17 cellular contexts compared by ENCODE assay signal in the genomic region with DNA sequence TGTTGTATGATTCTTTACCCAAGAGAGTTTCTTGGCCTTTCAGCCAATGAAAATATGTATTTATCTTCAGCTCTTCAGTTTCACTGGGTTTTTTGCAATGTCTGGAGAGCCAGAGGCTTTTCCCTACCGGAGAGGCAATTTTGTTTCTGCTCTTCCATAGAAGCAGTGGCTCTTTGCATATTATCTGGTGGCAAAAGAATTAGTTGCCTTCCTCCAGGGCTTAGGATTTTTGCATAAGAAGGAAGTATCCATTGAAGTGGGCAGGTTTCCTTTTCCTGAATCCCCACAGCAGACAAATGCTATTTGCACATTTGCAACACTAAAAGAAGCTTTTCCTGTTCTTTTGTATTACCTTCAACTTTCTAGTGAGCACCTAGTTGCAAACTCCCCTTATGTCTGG.
DNase-seq lines count a peak whose midpoint lies in the region; ATAC-seq, FAIRE-seq and TF ChIP-seq lines count a peak whose summit lies in the region.
"Had no signal": no experiment of that assay in that cellular context is flagged by ENCODE, and none has a peak within 500 bp of the region (broad histone marks: within the 10 kb centered on the region; RNA-seq: fewer than 3 reads in every experiment).

No MANE protein-coding gene starts in this region.

- H3K27ac ChIP-seq in 22Rv1, result peak overlapping the region; percentile 66
- H3K27ac ChIP-seq in HUES48 (ENCODE audit: low read depth, low read length), result peak overlapping the region; percentile 98
- peak overlapping the region; percentile 48; the same call in 1 of the 2 replicates for H3K27ac ChIP-seq in H1 (ENCODE audit: low read depth, low read length)
- peak overlapping the region; percentile 43 for H3K27ac ChIP-seq in iPS-20b (ENCODE audit: low read length)
- H3K27ac ChIP-seq: GM23248 had no signal

- FAIRE-seq in H1 (lab: Jason Lieb, UNC), result peak; percentile 92

- H3K9ac ChIP-seq in HUES48 (ENCODE audit: low read depth, low read length) (peak overlapping the region; percentile 59), H1 (replicated peaks in 1 of 4; ENCODE audit: extremely low read depth in 1 of 4, low read depth in 3 of 4, low read length in 3 of 4) (no peak overlapping the region; a peak in 2 of 7 replicates), iPS-20b (ENCODE audit: low read depth, low read length) (peak overlapping the region; percentile 69)
- H3K9ac ChIP-seq: GM23248 had no signal

- 0 out of 4 replicates have a peak, but pooled peaks of 1 of the 2 experiments have one; percentile 4 for TF ChIP-seq RAD21 in H1 (IDR thresholded peaks at IDR 0.05 in 1 of 2, conservative IDR thresholded peaks at IDR 0.05 in 1 of 2; ENCODE audit: low read depth in 2 of 2, low read length in 2 of 2)

- peak overlapping the region; percentile 87 for H3K4ac ChIP-seq in H1 (replicated peaks; ENCODE audit: insufficient read length, low read depth, low read length)

- no peak overlapping the region for H2AFZ ChIP-seq in H1 (ENCODE audit: low read length)
- H2AFZ ChIP-seq: GM23248 had no signal

- TF ChIP-seq CTCF in 22Rv1 (IDR thresholded peaks at IDR 0.05) (no peak), H1 (IDR thresholded peaks at IDR 0.05; ENCODE audit: control extremely low read depth in 1 of 3, insufficient read depth in 1 of 3, low read depth in 1 of 3, low read length in 3 of 3) (no peak)

- no peaks in the 10 kb centered on the region for H3K79me1 ChIP-seq in H1 (ENCODE audit: low read depth, low read length)

- H2BK5ac ChIP-seq in H1 (ENCODE audit: low read depth, low read length), result peak overlapping the region; percentile 100

- H3K23ac ChIP-seq in H1 (ENCODE audit: insufficient read length), result no peak overlapping the region

- H2BK120ac ChIP-seq in H1 (replicated peaks; ENCODE audit: low read depth, low read length), result peak overlapping the region; percentile 100

- no peaks in the 10 kb centered on the region for H3K79me2 ChIP-seq in H1 (ENCODE audit: control insufficient read depth in 1 of 2, insufficient read depth in 2 of 2, low read length in 2 of 2)

- H4K5ac ChIP-seq in H1 (ENCODE audit: insufficient read length, low read depth, low read length), result peak overlapping the region; percentile 77

- ATAC-seq in GM18873 (IDR thresholded peaks at IDR 0.05; ENCODE audit: low FRiP score, unreplicated experiment), result no peak

- TF ChIP-seq POLR2A in H1 (IDR thresholded peaks at IDR 0.05; ENCODE audit: control extremely low read depth in 1 of 2, low read depth in 2 of 2, low read length in 2 of 2), result no peak

- H3K4me2 ChIP-seq in H1 (ENCODE audit: insufficient read depth in 1 of 2, low read depth in 2 of 2, low read length in 2 of 2), result peak overlapping the region; percentile 45 to 71

- peak overlapping the region; percentile 84; the same call in 1 of the 2 replicates for H2BK12ac ChIP-seq in H1 (ENCODE audit: low read depth, low read length)

- peak overlapping the region; percentile 22; the same call in 1 of the 2 replicates for H3K4me3 ChIP-seq in HUES48 (ENCODE audit: low read depth, low read length)
- peak overlapping the region in 1 of 4 experiments; percentile 38; a peak in 1 of 8 replicates for H3K4me3 ChIP-seq in H1 (ENCODE audit: extremely low read depth in 1 of 4, insufficient read depth in 2 of 4, low read depth in 3 of 4, low read length in 4 of 4)
- H3K4me3 ChIP-seq in iPS-20b (ENCODE audit: low read length), result peak overlapping the region; percentile 40; the same call in 1 of the 2 replicates
- H3K4me3 ChIP-seq: GM23248 had no signal

- H3K36me3 ChIP-seq in HUES48 (ENCODE audit: control insufficient read depth, insufficient read depth, low read length) (peaks cover 4% of the 10 kb centered on the region; the same call in 1 of the 2 replicates), H1 (ENCODE audit: control insufficient read depth in 2 of 4, insufficient read depth in 4 of 4, low read length in 3 of 4) (peaks cover 0 to 4% (median 0%) of the 10 kb centered on the region in 4 experiments; a peak in 2 of 8 replicates), iPS-20b (ENCODE audit: insufficient read depth, low read depth, low read length) (peaks cover 8% of the 10 kb centered on the region; the same call in 1 of the 2 replicates)

- no peak overlapping the region for H3K14ac ChIP-seq in H1 (ENCODE audit: insufficient read length)

- H3K56ac ChIP-seq in H1 (replicated peaks; ENCODE audit: insufficient read length, low read depth, low read length), result peak overlapping the region; percentile 92

- H3K9me3 ChIP-seq in HUES48 (ENCODE audit: control insufficient read depth, insufficient read depth, low read length) (peaks cover 16% of the 10 kb centered on the region), H1 (ENCODE audit: insufficient read depth in 2 of 2, low read depth in 1 of 2, low read length in 1 of 2) (peaks cover 0 to 5% of the 10 kb centered on the region in 2 experiments; a peak in 1 of 4 replicates), iPS-20b (ENCODE audit: insufficient read depth, low read depth, low read length) (0 out of 2 replicates have a peak, but pooled peaks cover 9% of the 10 kb centered on the region)
- H3K9me3 ChIP-seq: Caco-2 had no signal

- H4K91ac ChIP-seq in H1 (replicated peaks; ENCODE audit: insufficient read length, low read length), result peak overlapping the region; percentile 99

- TF ChIP-seq EP300 in H1 (IDR thresholded peaks at IDR 0.05; ENCODE audit: borderline replicate concordance in 1 of 2, low read depth in 2 of 2, low read length in 2 of 2), result no peak

- CTCF ChIA-PET in H1 (lab: Charles Lee; ENCODE audit: partially characterized antibody), result interaction anchor here (0.6 to 10.0 kb wide), 8 partner anchors 20 to 1182 kb away, joined by 3 to 130 read pairs (median 4); no protein-coding TSS in a partner anchor

- POLR2A ChIA-PET in H1 (lab: Charles Lee; ENCODE audit: partially characterized antibody), result interaction anchor here (1.2 kb wide), 1 partner anchor 24 kb away, joined by 6 read pairs; no protein-coding TSS in a partner anchor

- H2BK20ac ChIP-seq in H1 (ENCODE audit: low read length), result no peak overlapping the region; the same call in 1 of the 2 replicates

- 7% methylated on average over 1 of the region's 1 CpG; no CpG with 5 or more reads in 1 of the 2 experiments for WGBS in H1 (ENCODE audit: extremely low coverage in 1 of 2, insufficient coverage in 1 of 2, insufficient read length in 1 of 2, insufficient replicate concordance in 2 of 2, low coverage in 1 of 2, low lambda C conversion rate in 2 of 2, missing lambda C conversion rate in 1 of 2), 2 experiments

- H3K4me1 ChIP-seq in HUES48 (ENCODE audit: control insufficient read depth, insufficient read depth, low read length) (peaks cover 66% of the 10 kb centered on the region), H1 (replicated peaks in 1 of 4; ENCODE audit: control insufficient read depth in 3 of 4, insufficient read depth in 4 of 4, low read length in 3 of 4) (peaks cover 2 to 23% (median 12%) of the 10 kb centered on the region in 4 experiments; a peak in 5 of 7 replicates), iPS-20b (ENCODE audit: insufficient read depth, low read length) (peaks cover 29% of the 10 kb centered on the region)
- H3K4me1 ChIP-seq: Caco-2 had no signal

- H3K27me3 ChIP-seq in HUES48 (ENCODE audit: control insufficient read depth, insufficient read depth, low read length), result no peaks in the 10 kb centered on the region
- no peaks in the 10 kb centered on the region for H3K27me3 ChIP-seq in H1 (replicated peaks in 1 of 4; ENCODE audit: control insufficient read depth in 3 of 4, extremely low read depth in 1 of 4, insufficient read depth in 3 of 4, low read length in 3 of 4)
- no peaks in the 10 kb centered on the region for H3K27me3 ChIP-seq in iPS-20b (ENCODE audit: insufficient read depth, low read length)

- no peak overlapping the region for H2BK15ac ChIP-seq in H1 (ENCODE audit: low read length)

- no peaks in the 10 kb centered on the region for H4K20me1 ChIP-seq in H1 (replicated peaks in 1 of 2; ENCODE audit: control insufficient read depth in 1 of 2, insufficient read depth in 2 of 2, low read length in 2 of 2)

- H3K23me2 ChIP-seq in H1 (ENCODE audit: low read depth, low read length), result peaks cover 2% of the 10 kb centered on the region; the same call in 1 of the 2 replicates

- no peak overlapping the region for H2AK5ac ChIP-seq in H1 (ENCODE audit: low read depth, low read length)

- H3K18ac ChIP-seq in H1 (ENCODE audit: extremely low read depth, low read length), result peak overlapping the region; percentile 94; the same call in 1 of the 2 replicates

- peak in 1 of 2 experiments; percentile 36 for DNase-seq in H1 (ENCODE audit: low read depth in 1 of 2, low spot score in 2 of 2)
- DNase-seq in activated T-cell treated with anti-CD3 and anti-CD28 coated beads for 4 hours, result no peak
- DNase-seq in RPMI8226, result no peak
- no peak for DNase-seq in NCI-H128 (lab: John Stamatoyannopoulos, UW; ENCODE audit: unreplicated experiment)
- DNase-seq: Caco-2; DMS79 treated with DMSO at 0.1 percent for 48 hours; GF-D8; GM23248; MV-4-11; NCI-H2107; NCI-H226; NCI-H526 treated with DMSO at 0.1 percent for 48 hours; NK-92 treated with Interleukin-12 subunit alpha and Interleukin-12 subunit beta, amount 100 ng/mL, for 24 hours had no signal

- no peak overlapping the region for H4K8ac ChIP-seq in H1 (ENCODE audit: extremely low read depth, insufficient read depth, low read length)

TF ChIP-seq in H1, 55 proteins besides CTCF, POLR2A, EP300 and RAD21 (continues in another document):
- no peak for TF ChIP-seq USF2 (IDR thresholded peaks at IDR 0.05; ENCODE audit: low read length)
- TF ChIP-seq SIRT6 (IDR thresholded peaks at IDR 0.05; ENCODE audit: low read length), result no peak
- peak; percentile 44 for TF ChIP-seq ASH2L (IDR thresholded peaks at IDR 0.05; ENCODE audit: low read length)
- no peak for TF ChIP-seq RNF2 (IDR thresholded peaks at IDR 0.05; ENCODE audit: borderline replicate concordance, low read depth, low read length, missing control alignments, poor library complexity, severe bottlenecking)
- TF ChIP-seq POU5F1 (IDR thresholded peaks at IDR 0.05; ENCODE audit: low read depth, low read length), result peak; percentile 72
- TF ChIP-seq SP2 (IDR thresholded peaks at IDR 0.05; ENCODE audit: low read length), result no peak
- no peak for TF ChIP-seq CTBP2 (IDR thresholded peaks at IDR 0.05; ENCODE audit: borderline replicate concordance, insufficient read depth, insufficient read length, low read length)
- no peak for TF ChIP-seq JUN (IDR thresholded peaks at IDR 0.05; ENCODE audit: low read depth, low read length)

Comparison
In these comparisons a context has a peak if more than half of its experiments do, and no peak if none do; other contexts are left out.
1. H3K27ac ChIP-seq: peak in every context shown above with its lines; median percentile 98 in HUES48; 66 in 22Rv1; 48 in H1; 43 in iPS-20b.
2. H3K9ac ChIP-seq: peak in HUES48 (single experiment) and iPS-20b (single experiment); none in H1 (0 of 4).